8 cellular contexts compared by ENCODE assay signal in the genomic region with DNA sequence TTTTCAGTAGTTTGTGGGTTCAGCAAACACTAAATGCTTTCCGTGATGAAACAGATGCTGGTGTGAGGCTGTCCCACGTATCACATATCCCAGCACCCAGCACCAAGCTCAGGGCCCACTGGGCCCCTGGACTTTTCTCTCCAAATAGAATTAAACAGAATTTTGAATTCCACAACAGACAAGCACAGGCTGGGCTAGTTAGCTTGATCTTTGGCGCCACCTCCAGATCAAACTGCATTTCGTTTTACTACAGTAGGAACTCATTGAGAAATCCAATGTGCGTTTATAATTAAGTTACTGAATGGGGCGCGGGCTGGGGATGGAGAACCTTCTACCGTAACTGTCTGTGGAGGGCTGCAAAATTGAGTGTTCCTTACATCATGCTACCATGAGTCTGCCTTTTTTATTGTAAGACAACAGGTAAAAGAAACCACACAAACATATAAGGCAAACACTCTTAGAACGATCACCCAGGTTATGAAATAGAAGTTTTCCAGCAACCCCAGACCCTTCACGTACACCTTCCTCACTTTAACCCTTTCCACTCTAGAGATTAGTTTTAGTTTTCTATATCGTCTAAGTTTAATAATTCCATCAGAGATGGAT.
DNase-seq lines count a peak whose midpoint lies in the region; ATAC-seq and TF ChIP-seq lines count a peak whose summit lies in the region.

No MANE protein-coding gene starts in this region.

- peaks cover 10% of the 10 kb centered on the region for H3K9me3 ChIP-seq in OCI-LY1 (ENCODE audit: low read length)

- no peak overlapping the region for H3K4me2 ChIP-seq in OCI-LY1 (ENCODE audit: low read length)

- TF ChIP-seq CTCF in OCI-LY1 (IDR thresholded peaks at IDR 0.05; ENCODE audit: low read length) (peak; percentile 76), retinal pigment epithelial cell (conservative IDR thresholded peaks at IDR 0.05; ENCODE audit: low read depth, low read length) (peak; percentile 73)

- H3K4me3 ChIP-seq in OCI-LY1 (ENCODE audit: low read depth, low read length, poor library complexity, severe bottlenecking) (no peak overlapping the region), retinal pigment epithelial cell (ENCODE audit: low read length) (no peak overlapping the region)

- no peaks in the 10 kb centered on the region for H3K4me1 ChIP-seq in OCI-LY1 (ENCODE audit: insufficient read depth, low read length, severe bottlenecking)

- no peak overlapping the region for H2AFZ ChIP-seq in OCI-LY1 (ENCODE audit: low read length)

- intact Hi-C loops in left ventricle myocardium superior (cut with micrococcal nuclease), result no loop called here

- no peaks in the 10 kb centered on the region for H3K9me2 ChIP-seq in OCI-LY1 (ENCODE audit: low read depth, low read length)

- no peaks in the 10 kb centered on the region for H3K79me2 ChIP-seq in OCI-LY1 (ENCODE audit: insufficient read depth, low read length)

- no peaks in the 10 kb centered on the region for H4K20me1 ChIP-seq in OCI-LY1 (ENCODE audit: insufficient read depth, low read length)

- peak; percentile 55 for ATAC-seq in left ventricle myocardium superior
- ATAC-seq in HG03354 (IDR thresholded peaks at IDR 0.05; ENCODE audit: poor library complexity, severe bottlenecking, unreplicated experiment), result no peak
- ATAC-seq in GM19324 (IDR thresholded peaks at IDR 0.05; ENCODE audit: low FRiP score, unreplicated experiment), result no peak

- H3K27ac ChIP-seq in OCI-LY1 (ENCODE audit: low read depth, low read length, poor library complexity, severe bottlenecking), result no peak overlapping the region

- peak; percentile 56 for DNase-seq in COR-L47 (lab: John Stamatoyannopoulos, UW)
- DNase-seq in HUDEP-2 (lab: John Stamatoyannopoulos, UW; ENCODE audit: unreplicated experiment in 76 of 76), result peak in 45 of 76 experiments; percentile 3 to 62 (median 26)
- DNase-seq in amniotic stem cell (lab: John Stamatoyannopoulos, UW), result peak; percentile 28
- DNase-seq in left ventricle myocardium superior, result no peak
- no peak for DNase-seq in retinal pigment epithelial cell (ENCODE audit: low read depth)

- no peak overlapping the region for H3K9ac ChIP-seq in OCI-LY1 (ENCODE audit: low read length)

- H3K27me3 ChIP-seq in OCI-LY1 (ENCODE audit: insufficient read depth, low read length), result no peaks in the 10 kb centered on the region

- H3K36me3 ChIP-seq in OCI-LY1 (ENCODE audit: insufficient read depth, low read length), result no peaks in the 10 kb centered on the region; the same call in 1 of the 2 replicates

- H3F3A ChIP-seq in OCI-LY1 (ENCODE audit: insufficient read depth, low read length), result no peaks in the 10 kb centered on the region

Comparison
In these comparisons a context has a peak if more than half of its experiments do, and no peak if none do; other contexts are left out.
1. DNase-seq: peak in COR-L47 (single experiment), HUDEP-2 (45 of 76) and amniotic stem cell (single experiment); none in left ventricle myocardium superior (single experiment) and retinal pigment epithelial cell (single experiment).